ENCODE assay signal across 1 cellular context in genomic region chr3:12953201-12953712, GRCh38.
TF ChIP-seq lines count a peak whose summit lies in the region.

No MANE protein-coding gene starts in this region.

TF ChIP-seq in H1, 55 proteins besides CTCF, POLR2A, EP300 and RAD21:
- no peak for TF ChIP-seq EZH2 (IDR thresholded peaks at IDR 0.05; ENCODE audit: low read depth, low read length, severe bottlenecking)
- TF ChIP-seq TAF1 (IDR thresholded peaks at IDR 0.05; ENCODE audit: low read depth, low read length), result no peak
- TF ChIP-seq TAF7 (optimal IDR thresholded peaks at IDR 0.05; ENCODE audit: borderline replicate concordance, low read depth, low read length), result no peak
- no peak for TF ChIP-seq RXRA (IDR thresholded peaks at IDR 0.05; ENCODE audit: insufficient read depth, low read depth, low read length)
- TF ChIP-seq POU5F1 (IDR thresholded peaks at IDR 0.05; ENCODE audit: low read depth, low read length), result no peak
- TF ChIP-seq, protein P1, sequence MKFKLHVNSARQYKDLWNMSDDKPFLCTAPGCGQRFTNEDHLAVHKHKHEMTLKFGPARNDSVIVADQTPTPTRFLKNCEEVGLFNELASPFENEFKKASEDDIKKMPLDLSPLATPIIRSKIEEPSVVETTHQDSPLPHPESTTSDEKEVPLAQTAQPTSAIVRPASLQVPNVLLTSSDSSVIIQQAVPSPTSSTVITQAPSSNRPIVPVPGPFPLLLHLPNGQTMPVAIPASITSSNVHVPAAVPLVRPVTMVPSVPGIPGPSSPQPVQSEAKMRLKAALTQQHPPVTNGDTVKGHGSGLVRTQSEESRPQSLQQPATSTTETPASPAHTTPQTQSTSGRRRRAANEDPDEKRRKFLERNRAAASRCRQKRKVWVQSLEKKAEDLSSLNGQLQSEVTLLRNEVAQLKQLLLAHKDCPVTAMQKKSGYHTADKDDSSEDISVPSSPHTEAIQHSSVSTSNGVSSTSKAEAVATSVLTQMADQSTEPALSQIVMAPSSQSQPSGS (IDR thresholded peaks at IDR 0.05; ENCODE audit: low read length), result no peak
- TF ChIP-seq EGR1 (IDR thresholded peaks at IDR 0.05; ENCODE audit: borderline replicate concordance, low read depth, low read length), result no peak
- no peak for TF ChIP-seq KDM4A (IDR thresholded peaks at IDR 0.05; ENCODE audit: low read depth, low read length, severe bottlenecking)
- no peak for TF ChIP-seq SP1 (IDR thresholded peaks at IDR 0.05; ENCODE audit: low read depth, low read length)
